10 cellular contexts compared by ENCODE assay signal in genomic region chr2:107712857-107713256, GRCh38.
A peak's percentile ranks its signal among the peaks of the same experiment; 100 is the strongest.
DNase-seq lines count a peak whose midpoint lies in the region; ATAC-seq and TF ChIP-seq lines count a peak whose summit lies in the region.
"Had no signal": no experiment of that assay in that cellular context is flagged by ENCODE, and none has a peak within 500 bp of the region (broad histone marks: within the 10 kb centered on the region; RNA-seq: fewer than 3 reads in every experiment).

No MANE protein-coding gene starts in this region.

- H3K9ac ChIP-seq in BLaER1 treated with 17β-estradiol and CSF1 and Interleukin-3, amounts not matched to agents 10 nM and 100 nM, result peak overlapping the region in 5 of 11 experiments; percentile 15 to 54 (median 21); a peak in 4 of 22 replicates

- WGBS in hepatocyte (ENCODE audit: low lambda C conversion rate, missing lambda C conversion rate), result 59% methylated on average over 6 of the region's 6 CpGs

- peak; percentile 81 for ATAC-seq in GM19397 (IDR thresholded peaks at IDR 0.05; ENCODE audit: unreplicated experiment)
- ATAC-seq in GM19351 (IDR thresholded peaks at IDR 0.05; ENCODE audit: unreplicated experiment), result no peak

- TF ChIP-seq CTCF in hepatocyte (IDR thresholded peaks at IDR 0.05; ENCODE audit: poor library complexity), result no peak
- TF ChIP-seq CTCF in brain microvascular endothelial cell (IDR thresholded peaks at IDR 0.05; ENCODE audit: low read depth, low read length, missing control alignments), result no peak

- peaks cover 0 to 7% (median 0%) of the 10 kb centered on the region in 10 experiments; a peak in 5 of 20 replicates for H3K4me1 ChIP-seq in BLaER1 treated with 17β-estradiol and CSF1 and Interleukin-3, amounts not matched to agents 10 nM and 100 nM
- no peaks in the 10 kb centered on the region for H3K4me1 ChIP-seq in hepatocyte (ENCODE audit: insufficient read depth)

- H3K9me3 ChIP-seq in BLaER1 treated with 17β-estradiol and CSF1 and Interleukin-3, amounts not matched to agents 10 nM and 100 nM (replicated peaks in 1 of 11), result no peaks in the 10 kb centered on the region
- no peaks in the 10 kb centered on the region for H3K9me3 ChIP-seq in hepatocyte (ENCODE audit: low read depth)

- no peaks in the 10 kb centered on the region for H3K36me3 ChIP-seq in BLaER1 treated with 17β-estradiol and CSF1 and Interleukin-3, amounts not matched to agents 10 nM and 100 nM
- H3K36me3 ChIP-seq in hepatocyte (replicated peaks; ENCODE audit: insufficient read depth, low read depth) (no peaks in the 10 kb centered on the region), brain microvascular endothelial cell (replicated peaks) (no peaks in the 10 kb centered on the region)

- in situ Hi-C loops in brain microvascular endothelial cell (cut with HindIII; ENCODE audit: low pct_ligation_motif_present, low sequenced_read_pairs), result no loop called here

- H3K9me2 ChIP-seq in hepatocyte (replicated peaks; ENCODE audit: insufficient read depth), result no peaks in the 10 kb centered on the region

- no peaks in the 10 kb centered on the region for H4K20me1 ChIP-seq in BLaER1 treated with 17β-estradiol and CSF1 and Interleukin-3, amounts not matched to agents 10 nM and 100 nM
- H4K20me1 ChIP-seq in hepatocyte (ENCODE audit: insufficient read depth, poor library complexity, severe bottlenecking), result no peaks in the 10 kb centered on the region

- H3K27ac ChIP-seq in BLaER1 treated with 17β-estradiol and CSF1 and Interleukin-3, amounts not matched to agents 10 nM and 100 nM, result peak overlapping the region in 3 of 11 experiments; percentile 6 to 52 (median 50); a peak in 4 of 22 replicates
- H3K27ac ChIP-seq in hepatocyte, result no peak overlapping the region
- no peak overlapping the region for H3K27ac ChIP-seq in brain microvascular endothelial cell

- H3K4me2 ChIP-seq in BLaER1 treated with 17β-estradiol and CSF1 and Interleukin-3, amounts not matched to agents 10 nM and 100 nM, result peak overlapping the region; percentile 36 to 75 (median 60); a peak in 21 of 22 replicates
- peak overlapping the region; percentile 15 for H3K4me2 ChIP-seq in hepatocyte

- H3K79me2 ChIP-seq in hepatocyte, result no peaks in the 10 kb centered on the region

- no peaks in the 10 kb centered on the region for H3K27me3 ChIP-seq in BLaER1 treated with 17β-estradiol and CSF1 and Interleukin-3, amounts not matched to agents 10 nM and 100 nM
- H3K27me3 ChIP-seq in hepatocyte (no peaks in the 10 kb centered on the region), brain microvascular endothelial cell (replicated peaks) (no peaks in the 10 kb centered on the region)

- H3K4me3 ChIP-seq in BLaER1 treated with 17β-estradiol and CSF1 and Interleukin-3, amounts not matched to agents 10 nM and 100 nM, result peak overlapping the region in 5 of 10 experiments; percentile 8 to 34 (median 23); a peak in 5 of 20 replicates
- no peak overlapping the region for H3K4me3 ChIP-seq in hepatocyte
- no peak overlapping the region for H3K4me3 ChIP-seq in brain microvascular endothelial cell (ENCODE audit: low read depth, low read length)

- H2AFZ ChIP-seq in hepatocyte, result peak overlapping the region; percentile 37

- DNase-seq in NCI-H2029 (lab: John Stamatoyannopoulos, UW), result peak; percentile 78
- no peak for DNase-seq in hepatocyte (ENCODE audit: low spot score)
- no peak for DNase-seq in T1000 (lab: John Stamatoyannopoulos, UW)
- no peak for DNase-seq in brain microvascular endothelial cell
- DNase-seq in ecto neural progenitor cell (ENCODE audit: low spot score), result no peak
- DNase-seq: NCI-H446 treated with DMSO at 0.1 percent for 48 hours, retina had no signal
